Comparison of ENCODE assay signal across 8 cellular contexts in the genomic region with DNA sequence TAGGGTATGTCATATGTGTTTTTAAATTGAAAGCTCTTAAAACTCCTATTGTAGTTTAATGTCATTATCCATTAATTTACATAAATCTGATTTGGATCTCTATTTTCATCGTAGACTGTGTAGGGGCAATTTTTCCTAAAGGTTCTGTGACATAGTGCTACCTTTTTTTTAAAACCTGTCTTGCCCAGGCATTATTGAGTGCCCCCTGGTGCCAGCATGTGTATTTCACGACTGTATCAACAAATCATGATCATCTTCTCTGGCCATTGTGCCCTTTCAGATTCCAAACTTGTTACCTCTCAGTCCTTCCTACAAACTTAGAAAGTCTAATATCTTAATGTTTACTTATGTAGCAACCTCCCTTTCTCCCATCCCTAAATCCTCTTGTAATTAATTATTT.
DNase-seq lines count a peak whose midpoint lies in the region; ATAC-seq, FAIRE-seq and TF ChIP-seq lines count a peak whose summit lies in the region.

No MANE protein-coding gene starts in this region.

- H3K27me3 ChIP-seq in SJSA1 (replicated peaks) = no peaks in the 10 kb centered on the region
- H3K27me3 ChIP-seq in foreskin keratinocyte = no peaks in the 10 kb centered on the region

- H3K4me3 ChIP-seq in SJSA1 = no peak overlapping the region

- FAIRE-seq in A204.1 (lab: Jason Lieb, UNC) = peak; percentile 21

- in situ Hi-C loops in GM13976 (cut with MboI; ENCODE audit: low sequenced_read_pairs, unreplicated experiment) = no loop called here

- TF ChIP-seq CTCF in GM12874 (IDR thresholded peaks at IDR 0.05; ENCODE audit: insufficient read depth, low read depth, low read length) (peak; percentile 39), foreskin keratinocyte (conservative IDR thresholded peaks at IDR 0.05) (peak; percentile 64), GM13976 (IDR thresholded peaks at IDR 0.05; ENCODE audit: borderline replicate concordance, control extremely low read depth, extremely low read depth, insufficient read depth, missing control alignments) (no peak)

- ATAC-seq in foreskin keratinocyte (no peak), HG02571 (IDR thresholded peaks at IDR 0.05; ENCODE audit: unreplicated experiment) (no peak), GM18502 (IDR thresholded peaks at IDR 0.05; ENCODE audit: poor library complexity, unreplicated experiment) (no peak)

- H3K4me1 ChIP-seq in SJSA1 (replicated peaks) (peaks cover 15% of the 10 kb centered on the region), foreskin keratinocyte (peaks cover 4% of the 10 kb centered on the region)

- H3K9me3 ChIP-seq in SJSA1 (replicated peaks) = no peaks in the 10 kb centered on the region

- H3K27ac ChIP-seq in SJSA1 = peak overlapping the region; percentile 40
- H3K27ac ChIP-seq in foreskin keratinocyte = no peak overlapping the region

- H3K36me3 ChIP-seq in SJSA1 = peaks cover 28% of the 10 kb centered on the region

- DNase-seq in SJSA1 (ENCODE audit: low read depth in 1 of 2, low spot score in 2 of 2) = peak in 1 of 2 experiments; percentile 27
- DNase-seq in foreskin keratinocyte = peak in 1 of 2 donors; percentile 6
- no peak for DNase-seq in NCI-H774 (lab: John Stamatoyannopoulos, UW)
- no peak for DNase-seq in GM13976 (ENCODE audit: low spot score)
